ENCODE assay signal across 21 cellular contexts in the genomic region with DNA sequence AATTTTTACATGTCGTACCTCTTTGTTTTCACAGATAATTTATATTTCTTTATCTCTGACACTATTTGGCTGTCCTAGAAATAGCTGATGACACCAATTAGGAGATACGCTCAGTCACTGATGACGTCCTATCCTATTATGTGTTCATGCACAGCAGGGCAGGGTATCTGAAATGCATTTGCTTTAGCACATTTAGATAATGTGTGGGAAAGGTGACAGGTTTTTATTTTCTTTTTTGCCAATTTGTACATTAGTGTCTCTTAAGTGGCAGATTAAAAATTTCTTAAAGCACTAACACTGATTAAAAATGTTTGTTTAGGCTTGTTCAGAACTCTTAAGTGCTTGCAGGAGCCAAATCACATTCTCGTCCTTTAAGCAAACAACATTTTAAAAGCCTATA. TPM values are rescaled to one million over a fixed set of nuclear protein-coding genes. Genes with fewer than 3 reads are reported as not detected.
DNase-seq lines count a peak whose midpoint lies in the region; ATAC-seq, FAIRE-seq and TF ChIP-seq lines count a peak whose summit lies in the region.
"Had no signal": no experiment of that assay in that cellular context is flagged by ENCODE, and none has a peak within 500 bp of the region (broad histone marks: within the 10 kb centered on the region; RNA-seq: fewer than 3 reads in every experiment).

No MANE protein-coding gene starts in this region.

- no peaks in the 10 kb centered on the region for H3K9me3 Mint-ChIP-seq in activated naive CD8-positive, alpha-beta T cell treated with anti-CD3 and anti-CD28 coated beads, Interleukin-2, amount 50 U/mL, for 24 hours
- H3K9me3 Mint-ChIP-seq: CD4-positive, alpha-beta memory T cell; neural progenitor cell had no signal

- peaks cover 85% of the 10 kb centered on the region for H3K4me1 Mint-ChIP-seq in activated naive CD8-positive, alpha-beta T cell treated with anti-CD3 and anti-CD28 coated beads, Interleukin-2, amount 50 U/mL, for 24 hours

- FAIRE-seq in pancreas (lab: Jason Lieb, UNC) = no peak

- H3K36me3 ChIP-seq in pancreas (no peaks in the 10 kb centered on the region), mucosa of descending colon (ENCODE audit: low read depth) (no peaks in the 10 kb centered on the region)
- H3K36me3 ChIP-seq: neural progenitor cell, SJSA1, tibial nerve had no signal

- no peaks in the 10 kb centered on the region for H3K27me3 Mint-ChIP-seq in activated naive CD8-positive, alpha-beta T cell treated with anti-CD3 and anti-CD28 coated beads, Interleukin-2, amount 50 U/mL, for 24 hours
- H3K27me3 Mint-ChIP-seq: CD4-positive, alpha-beta memory T cell had no signal

- TF ChIP-seq CTCF in pancreas (IDR thresholded peaks at IDR 0.05) = no peak
- TF ChIP-seq CTCF in mucosa of descending colon (IDR thresholded peaks at IDR 0.05) = no peak

- peaks cover 2% of the 10 kb centered on the region for H3K36me3 Mint-ChIP-seq in activated naive CD8-positive, alpha-beta T cell treated with anti-CD3 and anti-CD28 coated beads, Interleukin-2, amount 50 U/mL, for 24 hours (ENCODE audit: low read depth)
- H3K36me3 Mint-ChIP-seq: brain, neural progenitor cell had no signal

- H3K4me3 ChIP-seq in pancreas = no peak overlapping the region
- H3K4me3 ChIP-seq in mucosa of descending colon = no peak overlapping the region
- H3K4me3 ChIP-seq: neural progenitor cell, SJSA1, tibial nerve had no signal

- ATAC-seq in pancreas (peak; percentile 62 to 86 (median 74)), mucosa of descending colon (no peak)
- ATAC-seq in activated naive CD8-positive, alpha-beta T cell treated with anti-CD3 and anti-CD28 coated beads, Interleukin-2, amount 50 U/mL, for 24 hours = no peak
- ATAC-seq: left lobe of liver; stimulated activated naive CD8-positive, alpha-beta T cell treated with anti-CD3 and anti-CD28 coated beads, Interleukin-15, Interleukin-2, amounts not matched to agents 100 U/mL and 50 U/mL, for 24 hours had no signal

- intact Hi-C loops in pancreas (cut with DNase I) (no loop called here), mucosa of descending colon (cut with DNase I, micrococcal nuclease) (no loop called here)

- H3K4me1 ChIP-seq in pancreas = peaks cover 7 to 16% (median 16%) of the 10 kb centered on the region in 3 donors
- no peaks in the 10 kb centered on the region for H3K4me1 ChIP-seq in mucosa of descending colon (ENCODE audit: low read depth)
- H3K4me1 ChIP-seq: neural progenitor cell had no signal

- H3K4me3 Mint-ChIP-seq in activated naive CD8-positive, alpha-beta T cell treated with anti-CD3 and anti-CD28 coated beads, Interleukin-2, amount 50 U/mL, for 24 hours = no peak overlapping the region
- H3K4me3 Mint-ChIP-seq: endodermal cell, neural progenitor cell had no signal

- 36 to 38% methylated on average over 4 of the region's 4 CpGs for WGBS in pancreas, 2 donors

- H3K9me3 ChIP-seq in pancreas = no peaks in the 10 kb centered on the region
- H3K9me3 ChIP-seq in mucosa of descending colon = no peaks in the 10 kb centered on the region
- H3K9me3 ChIP-seq: SJSA1, tibial nerve had no signal

- no peaks in the 10 kb centered on the region for H3K27me3 ChIP-seq in pancreas
- H3K27me3 ChIP-seq: neural progenitor cell, SJSA1, tibial nerve had no signal

- no peak overlapping the region for H3K27ac ChIP-seq in pancreas
- H3K27ac ChIP-seq: neural progenitor cell, SJSA1, tibial nerve had no signal

- peak; percentile 81 for DNase-seq in LHCN-M2 (ENCODE audit: low read depth)
- DNase-seq in NCI-H146 (lab: John Stamatoyannopoulos, UW) = peak; percentile 82
- DNase-seq in NCI-H82 (lab: John Stamatoyannopoulos, UW) = peak; percentile 72
- no peak for DNase-seq in pancreas
- DNase-seq in glomerular visceral epithelial cell (ENCODE audit: extremely low spot score) = no peak
- no peak for DNase-seq in mucosa of descending colon
- no peak for DNase-seq in activated naive CD8-positive, alpha-beta T cell treated with anti-CD3 and anti-CD28 coated beads, Interleukin-2, amount 50 U/mL, for 24 hours
- DNase-seq: activated CD8-positive, alpha-beta memory T cell treated with anti-CD3 and anti-CD28 coated beads, Interleukin-2, amount 50 U/mL, for 48 hours; activated effector memory CD4-positive, alpha-beta T cell treated with Interleukin-2 at 50 U/mL for 16 hours; CD4-positive, alpha-beta memory T cell; endodermal cell; NCI-H2029; NCI-H526; stimulated activated CD4-positive, alpha-beta T cell treated with anti-CD3 and anti-CD28 coated beads, Interleukin-4, amount 100 ng/mL, for 1 hour; stimulated activated naive CD8-positive, alpha-beta T cell treated with anti-CD3 and anti-CD28 coated beads, Interleukin-15, Interleukin-2, amounts not matched to agents 100 U/mL and 50 U/mL, for 24 hours; T-helper 2 cell had no signal

- no peak overlapping the region for H3K27ac Mint-ChIP-seq in activated naive CD8-positive, alpha-beta T cell treated with anti-CD3 and anti-CD28 coated beads, Interleukin-2, amount 50 U/mL, for 24 hours
- H3K27ac Mint-ChIP-seq: endodermal cell, neural progenitor cell had no signal

RNA-seq across cellular contexts. Expression of a gene that starts 39.7 kb away (rescaled TPM):
- total RNA-seq in LHCN-M2 (2014; rRNA removed) = 230 and 308 TPM in 2 replicates
- 222 TPM for polyA plus RNA-seq in LHCN-M2 (2012)
- 10 to 100 TPM in 2 of 6 donors, 1 to 10 TPM in 4; 3.5 to 11.9 (median 6.4) TPM for total RNA-seq in pancreas
- polyA plus RNA-seq in pancreas = 1 to 10 TPM; 3.6 to 8.5 TPM
- total RNA-seq in mucosa of descending colon = 10 to 100 TPM; 27.9 to 67.0 (median 30.1) TPM

Comparison
In these comparisons a context has a peak if more than half of its experiments do, and no peak if none do; other contexts are left out.
1. DNase-seq: peak in LHCN-M2 (single experiment), NCI-H146 (single experiment) and NCI-H82 (single experiment); none in pancreas (0 of 6), glomerular visceral epithelial cell (single experiment), mucosa of descending colon (0 of 3) and activated naive CD8-positive, alpha-beta T cell treated with anti-CD3 and anti-CD28 coated beads, Interleukin-2, amount 50 U/mL, for 24 hours (single experiment).
2. ATAC-seq: peak in pancreas (4 of 4); none in mucosa of descending colon (single experiment) and activated naive CD8-positive, alpha-beta T cell treated with anti-CD3 and anti-CD28 coated beads, Interleukin-2, amount 50 U/mL, for 24 hours (single experiment).